1 cellular context compared by ENCODE assay signal in the genomic region with DNA sequence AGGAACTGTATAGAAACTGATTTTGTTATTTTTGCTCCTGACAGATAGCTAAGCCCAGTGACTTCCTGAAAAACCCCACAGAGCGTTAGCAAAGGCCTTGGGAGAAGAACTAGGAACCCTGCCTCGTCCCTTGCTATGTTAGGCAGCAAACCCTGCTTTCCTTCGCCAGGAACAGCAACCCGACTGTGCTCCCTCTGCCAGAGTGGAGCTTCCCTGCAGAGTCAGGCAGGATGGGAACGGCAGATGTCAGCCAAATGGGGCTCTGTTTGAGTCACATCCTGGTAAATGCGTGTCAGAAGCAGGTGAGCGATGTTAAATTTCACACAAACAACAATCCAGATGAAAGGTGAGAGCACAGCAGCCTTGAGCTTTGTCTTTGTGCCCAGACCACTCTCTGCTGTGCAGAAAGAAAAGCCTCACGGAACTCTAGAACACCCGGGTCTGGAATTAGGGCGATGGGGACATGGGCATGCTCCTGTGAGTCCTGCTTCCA.
TF ChIP-seq lines count a peak whose summit lies in the region.

No MANE protein-coding gene starts in this region.

TF ChIP-seq in HCT116, 20 proteins besides CTCF, POLR2A, EP300 and RAD21 (continued from another document):
- TF ChIP-seq, protein P1, sequence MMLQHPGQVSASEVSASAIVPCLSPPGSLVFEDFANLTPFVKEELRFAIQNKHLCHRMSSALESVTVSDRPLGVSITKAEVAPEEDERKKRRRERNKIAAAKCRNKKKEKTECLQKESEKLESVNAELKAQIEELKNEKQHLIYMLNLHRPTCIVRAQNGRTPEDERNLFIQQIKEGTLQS (IDR thresholded peaks at IDR 0.05): no peak
- no peak for TF ChIP-seq FOSL1 (IDR thresholded peaks at IDR 0.05; ENCODE audit: low read depth)
- no peak for TF ChIP-seq CBX3 (IDR thresholded peaks at IDR 0.05; ENCODE audit: low read depth)
TF ChIP-seq in HCT116: peak in this region for 0.
